11 cellular contexts compared by ENCODE assay signal in genomic region chr7:22853138-22853537, GRCh38. TPM values are rescaled to one million over a fixed set of nuclear protein-coding genes. Genes with fewer than 3 reads are reported as not detected.
DNase-seq lines count a peak whose midpoint lies in the region; ATAC-seq and TF ChIP-seq lines count a peak whose summit lies in the region.
"Had no signal": no experiment of that assay in that cellular context is flagged by ENCODE, and none has a peak within 500 bp of the region (broad histone marks: within the 10 kb centered on the region; RNA-seq: fewer than 3 reads in every experiment).

No MANE protein-coding gene starts in this region.

- H3K4me3 Mint-ChIP-seq in activated CD8-positive, alpha-beta memory T cell treated with anti-CD3 and anti-CD28 coated beads, Interleukin-2, amount 10 ng/mL, durations not matched to agents 7 days and 5 days = peak overlapping the region; percentile 93
- H3K4me3 Mint-ChIP-seq in stimulated activated effector memory CD8-positive, alpha-beta T cell treated with anti-CD3 and anti-CD28 coated beads, Interleukin-12 subunit alpha, Interleukin-12 subunit beta, amount 100 ng/mL, for 72 hours = peak overlapping the region; percentile 92

- peaks cover 13% of the 10 kb centered on the region for H3K36me3 Mint-ChIP-seq in activated CD8-positive, alpha-beta memory T cell treated with anti-CD3 and anti-CD28 coated beads, Interleukin-2, amount 10 ng/mL, durations not matched to agents 7 days and 5 days
- peaks cover 49% of the 10 kb centered on the region for H3K36me3 Mint-ChIP-seq in stimulated activated effector memory CD8-positive, alpha-beta T cell treated with anti-CD3 and anti-CD28 coated beads, Interleukin-12 subunit alpha, Interleukin-12 subunit beta, amount 100 ng/mL, for 72 hours
- H3K36me3 Mint-ChIP-seq: brain had no signal

- CTCF ChIA-PET in activated CD8-positive, alpha-beta memory T cell treated with anti-CD3 and anti-CD28 coated beads, Interleukin-2, amount 10 ng/mL, durations not matched to agents 7 days and 5 days (lab: Charles Lee) = interaction anchor here (0.9 to 1.7 kb wide), 4 partner anchors 14 to 190 kb away, joined by 3 to 6 read pairs (median 4); no protein-coding TSS in a partner anchor
- CTCF ChIA-PET in RWPE1 (lab: Yijun Ruan, JAX) = interaction anchor here (0.6 kb wide), 2 partner anchors 204 to 1729 kb away, joined by 3 to 4 read pairs; no protein-coding TSS in a partner anchor

- H3K27ac ChIP-seq in RWPE1 (peak overlapping the region; percentile 94), gastroesophageal sphincter (peak overlapping the region; percentile 84 to 98 (median 96))

- no peak for DNase-seq in activated CD8-positive, alpha-beta memory T cell treated with anti-CD3 and anti-CD28 coated beads, Interleukin-2, amount 10 ng/mL, durations not matched to agents 7 days and 5 days
- DNase-seq in activated CD8-positive, alpha-beta memory T cell treated with anti-CD3 and anti-CD28 coated beads, Interleukin-2, amount 50 U/mL, for 4 hours = no peak
- DNase-seq in RWPE1 (ENCODE audit: low spot score) (no peak), NCI-H146 treated with DMSO at 0.1 percent for 48 hours (lab: John Stamatoyannopoulos, UW; ENCODE audit: unreplicated experiment) (no peak)
- DNase-seq in stimulated activated effector memory CD8-positive, alpha-beta T cell treated with anti-CD3 and anti-CD28 coated beads, Interleukin-12 subunit alpha, Interleukin-12 subunit beta, amount 100 ng/mL, for 72 hours (ENCODE audit: low spot score in 2 of 2) = no peak
- DNase-seq: DMS79; stimulated activated naive CD8-positive, alpha-beta T cell treated with anti-CD3 and anti-CD28 coated beads, Interleukin-15, Interleukin-2, amounts not matched to agents 100 U/mL and 50 U/mL, for 24 hours had no signal

- peaks cover 9% of the 10 kb centered on the region for H3K27me3 Mint-ChIP-seq in activated CD8-positive, alpha-beta memory T cell treated with anti-CD3 and anti-CD28 coated beads, Interleukin-2, amount 10 ng/mL, durations not matched to agents 7 days and 5 days

- TF ChIP-seq CTCF in RWPE1 (conservative IDR thresholded peaks at IDR 0.05; ENCODE audit: low read depth) = no peak
- no peak for TF ChIP-seq CTCF in gastroesophageal sphincter (IDR thresholded peaks at IDR 0.05)

- WGBS in gastroesophageal sphincter (ENCODE audit: low coverage in 1 of 2), 2 donors = 89% methylated on average over 10 of the region's 10 CpGs; no CpG with 5 or more reads in 1 of the 2 donors

- TF ChIP-seq POLR2A in gastroesophageal sphincter (IDR thresholded peaks at IDR 0.05) = no peak

- ATAC-seq in activated CD8-positive, alpha-beta memory T cell treated with anti-CD3 and anti-CD28 coated beads, Interleukin-2, amount 10 ng/mL, durations not matched to agents 7 days and 5 days = no peak
- ATAC-seq in gastroesophageal sphincter (no peak), GM18861 (IDR thresholded peaks at IDR 0.05; ENCODE audit: unreplicated experiment) (no peak), esophagus mucosa (no peak)
- ATAC-seq in stimulated activated effector memory CD8-positive, alpha-beta T cell treated with anti-CD3 and anti-CD28 coated beads, Interleukin-12 subunit alpha, Interleukin-12 subunit beta, amount 100 ng/mL, for 72 hours = no peak

- H3K9me3 Mint-ChIP-seq in activated CD8-positive, alpha-beta memory T cell treated with anti-CD3 and anti-CD28 coated beads, Interleukin-2, amount 10 ng/mL, durations not matched to agents 7 days and 5 days (ENCODE audit: low read depth) = no peaks in the 10 kb centered on the region
- no peaks in the 10 kb centered on the region for H3K9me3 Mint-ChIP-seq in stimulated activated effector memory CD8-positive, alpha-beta T cell treated with anti-CD3 and anti-CD28 coated beads, Interleukin-12 subunit alpha, Interleukin-12 subunit beta, amount 100 ng/mL, for 72 hours

- peaks cover 0 to 52% (median 6%) of the 10 kb centered on the region in 3 donors for H3K4me1 ChIP-seq in gastroesophageal sphincter

- TF ChIP-seq EP300 in gastroesophageal sphincter (IDR thresholded peaks at IDR 0.05) = no peak

- peaks cover 0 to 7% of the 10 kb centered on the region in 2 donors for H3K36me3 ChIP-seq in gastroesophageal sphincter

- POLR2A ChIA-PET in RWPE1 (lab: Yijun Ruan, JAX; ENCODE audit: low non-redundant PET) = no interaction called here

- H3K4me3 ChIP-seq in gastroesophageal sphincter = no peak overlapping the region

- H3K4me1 Mint-ChIP-seq in activated CD8-positive, alpha-beta memory T cell treated with anti-CD3 and anti-CD28 coated beads, Interleukin-2, amount 10 ng/mL, durations not matched to agents 7 days and 5 days = peaks cover 26% of the 10 kb centered on the region
- H3K4me1 Mint-ChIP-seq in stimulated activated effector memory CD8-positive, alpha-beta T cell treated with anti-CD3 and anti-CD28 coated beads, Interleukin-12 subunit alpha, Interleukin-12 subunit beta, amount 100 ng/mL, for 72 hours = peaks cover 13% of the 10 kb centered on the region

- H3K9me3 ChIP-seq in gastroesophageal sphincter = no peaks in the 10 kb centered on the region

- no peaks in the 10 kb centered on the region for H3K27me3 ChIP-seq in gastroesophageal sphincter

- H3K27ac Mint-ChIP-seq in activated CD8-positive, alpha-beta memory T cell treated with anti-CD3 and anti-CD28 coated beads, Interleukin-2, amount 10 ng/mL, durations not matched to agents 7 days and 5 days = no peak overlapping the region
- peak overlapping the region; percentile 95 for H3K27ac Mint-ChIP-seq in stimulated activated effector memory CD8-positive, alpha-beta T cell treated with anti-CD3 and anti-CD28 coated beads, Interleukin-12 subunit alpha, Interleukin-12 subunit beta, amount 100 ng/mL, for 72 hours

RNA-seq across cellular contexts. Expression of gene TOMM7, which starts 30.5 kb away (rescaled TPM):
- 100 to 1,000 TPM; 199 to 229 TPM for total RNA-seq in activated CD8-positive, alpha-beta memory T cell treated with anti-CD3 and anti-CD28 coated beads, Interleukin-2, amount 10 ng/mL, durations not matched to agents 7 days and 5 days
- total RNA-seq in gastroesophageal sphincter (100 to 1,000 TPM; 121 to 340 (median 231) TPM), esophagus mucosa (253 TPM)
